In the genomic region with DNA sequence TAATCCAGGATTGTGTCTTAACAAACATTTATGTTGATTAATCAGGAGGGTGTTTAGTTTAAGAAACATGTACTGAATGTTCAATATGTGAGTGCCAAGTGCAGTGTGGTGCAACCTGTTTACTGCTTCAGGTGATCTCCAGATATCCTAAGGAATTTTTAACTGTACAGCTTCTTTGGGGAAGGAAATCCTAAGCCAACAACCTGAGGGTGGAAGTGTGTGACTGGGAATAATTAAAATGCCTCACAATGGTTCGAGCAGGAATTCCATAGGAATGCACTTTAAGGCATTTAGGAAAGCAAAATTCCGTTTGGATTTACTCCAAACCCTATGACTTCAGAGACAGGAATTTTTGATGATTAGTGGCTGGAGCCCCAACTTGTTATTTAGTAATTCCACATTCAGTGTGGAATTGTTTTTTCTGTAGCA, we compare ENCODE assay signal across 11 cellular contexts. TPM values are rescaled to one million over a fixed set of nuclear protein-coding genes. Genes with fewer than 3 reads are reported as not detected.
DNase-seq lines count a peak whose midpoint lies in the region; ATAC-seq and TF ChIP-seq lines count a peak whose summit lies in the region.
"Had no signal": no experiment of that assay in that cellular context is flagged by ENCODE, and none has a peak within 500 bp of the region (broad histone marks: within the 10 kb centered on the region; RNA-seq: fewer than 3 reads in every experiment).

No MANE protein-coding gene starts in this region.

- H3K4me1 Mint-ChIP-seq in neural progenitor cell = peaks cover 50% of the 10 kb centered on the region
- H3K4me1 Mint-ChIP-seq in effector memory CD8-positive, alpha-beta T cell (ENCODE audit: low read depth in 2 of 2) = peaks cover 19 to 25% of the 10 kb centered on the region in 2 donors
- peaks cover 12% of the 10 kb centered on the region for H3K4me1 Mint-ChIP-seq in activated T-cell treated with anti-CD3 and anti-CD28 coated beads, Interleukin-2, amount 50 U/mL, for 4 hours (ENCODE audit: low read depth)
- H3K4me1 Mint-ChIP-seq: activated B cell treated with CpG ODN at 0.5 μM for 24 hours had no signal

- no peaks in the 10 kb centered on the region for H3K9me2 ChIP-seq in PC-9 (ENCODE audit: insufficient read depth)

- H3F3A ChIP-seq in PC-9 (ENCODE audit: insufficient read depth, low read depth) (peaks cover 57% of the 10 kb centered on the region), neural progenitor cell (ENCODE audit: low read depth) (no peaks in the 10 kb centered on the region)

- TF ChIP-seq CTCF in BJ (IDR thresholded peaks at IDR 0.05; ENCODE audit: insufficient read depth, low read depth, low read length) = no peak
- TF ChIP-seq CTCF in PC-9 (conservative IDR thresholded peaks at IDR 0.05) = no peak
- TF ChIP-seq CTCF in epithelial cell of esophagus (IDR thresholded peaks at IDR 0.05; ENCODE audit: insufficient read depth, low read depth, low read length, missing control alignments) = no peak
- no peak for TF ChIP-seq CTCF in neural progenitor cell (IDR thresholded peaks at IDR 0.05)

- H3K27ac ChIP-seq in PC-9 (peak overlapping the region; percentile 78), neural progenitor cell (no peak overlapping the region)

- peaks cover 99% of the 10 kb centered on the region for H3K79me2 ChIP-seq in PC-9 (ENCODE audit: low read depth)
- peaks cover 97% of the 10 kb centered on the region for H3K79me2 ChIP-seq in neural progenitor cell (ENCODE audit: low read depth)

- no peak for ATAC-seq in effector memory CD8-positive, alpha-beta T cell (replicated peaks)
- ATAC-seq in activated T-cell treated with anti-CD3 and anti-CD28 coated beads, Interleukin-2, amount 50 U/mL, for 4 hours = no peak
- ATAC-seq: lower lobe of right lung had no signal

- no peak overlapping the region for H2AFZ ChIP-seq in PC-9
- H2AFZ ChIP-seq in neural progenitor cell (replicated peaks) = no peak overlapping the region

- H3K27me3 Mint-ChIP-seq in neural progenitor cell (ENCODE audit: insufficient read depth, low read depth) = no peaks in the 10 kb centered on the region
- no peaks in the 10 kb centered on the region for H3K27me3 Mint-ChIP-seq in effector memory CD8-positive, alpha-beta T cell
- peaks cover 3% of the 10 kb centered on the region for H3K27me3 Mint-ChIP-seq in activated T-cell treated with anti-CD3 and anti-CD28 coated beads, Interleukin-2, amount 50 U/mL, for 4 hours (ENCODE audit: low read depth)

- H3K4me2 ChIP-seq in PC-9 (peak overlapping the region; percentile 69), neural progenitor cell (peak overlapping the region; percentile 29)

- no peaks in the 10 kb centered on the region for H3K9me3 ChIP-seq in PC-9 (ENCODE audit: insufficient read depth, low read depth)
- H3K9me3 ChIP-seq in neural progenitor cell (ENCODE audit: low read depth) = no peaks in the 10 kb centered on the region
- H3K9me3 ChIP-seq: lower lobe of right lung had no signal

- BruUV-seq in PC-9 (replicated peaks; lab: Mats Ljungman, UMichigan) = no TSS peak

- POLR2A ChIA-PET in BJ (lab: Charles Lee) = interaction anchor here (0.7 to 1.0 kb wide), 3 partner anchors 19 to 308 kb away, joined by 3 to 5 read pairs (median 3); no protein-coding TSS in a partner anchor
- POLR2A ChIA-PET in PC-9 (lab: Charles Lee; ENCODE audit: unreplicated experiment) = interaction anchor here (0.8 kb wide), 1 partner anchor 40 kb away, joined by 7 read pairs; no protein-coding TSS in a partner anchor

- H3K27me3 ChIP-seq in BJ (ENCODE audit: control insufficient read depth, insufficient read depth, low read length) (no peaks in the 10 kb centered on the region), PC-9 (ENCODE audit: insufficient read depth, low read depth) (no peaks in the 10 kb centered on the region), neural progenitor cell (no peaks in the 10 kb centered on the region)

- H3K36me3 Mint-ChIP-seq in neural progenitor cell = peaks cover 10% of the 10 kb centered on the region
- no peaks in the 10 kb centered on the region for H3K36me3 Mint-ChIP-seq in effector memory CD8-positive, alpha-beta T cell (ENCODE audit: insufficient read depth)
- H3K36me3 Mint-ChIP-seq in activated T-cell treated with anti-CD3 and anti-CD28 coated beads, Interleukin-2, amount 50 U/mL, for 4 hours (ENCODE audit: insufficient read depth) = no peaks in the 10 kb centered on the region
- H3K36me3 Mint-ChIP-seq: CD4-positive, alpha-beta memory T cell had no signal

- H3K27ac Mint-ChIP-seq in neural progenitor cell = no peak overlapping the region
- H3K27ac Mint-ChIP-seq in effector memory CD8-positive, alpha-beta T cell = no peak overlapping the region
- H3K27ac Mint-ChIP-seq: activated B cell treated with CpG ODN at 0.5 μM for 24 hours; CD4-positive, alpha-beta memory T cell had no signal

- H3K36me3 ChIP-seq in BJ (ENCODE audit: control insufficient read depth, insufficient read depth, low read length) (peaks cover 3% of the 10 kb centered on the region), PC-9 (ENCODE audit: low read depth) (0 out of 2 replicates have a peak, but pooled peaks cover 8% of the 10 kb centered on the region), neural progenitor cell (no peaks in the 10 kb centered on the region)
- H3K36me3 ChIP-seq: lower lobe of right lung had no signal

- intact Hi-C loops in PC-9 (cut with micrococcal nuclease; ENCODE audit: unreplicated experiment) = loop anchor here (1.0 to 5.0 kb wide), 3 partner anchors 9 to 190 kb away; no protein-coding TSS in a partner anchor

- no peak overlapping the region for H3K4me3 Mint-ChIP-seq in neural progenitor cell
- no peak overlapping the region for H3K4me3 Mint-ChIP-seq in effector memory CD8-positive, alpha-beta T cell
- H3K4me3 Mint-ChIP-seq in activated T-cell treated with anti-CD3 and anti-CD28 coated beads, Interleukin-2, amount 50 U/mL, for 4 hours = no peak overlapping the region
- H3K4me3 Mint-ChIP-seq: activated B cell treated with CpG ODN at 0.5 μM for 24 hours; CD4-positive, alpha-beta memory T cell had no signal

- H4K20me1 ChIP-seq in PC-9 (ENCODE audit: insufficient read depth) = no peaks in the 10 kb centered on the region; the same call in 1 of the 2 replicates
- peaks cover 7% of the 10 kb centered on the region for H4K20me1 ChIP-seq in neural progenitor cell (ENCODE audit: low read depth)

- H3K4me1 ChIP-seq in PC-9 (replicated peaks; ENCODE audit: insufficient read depth) (peaks cover 99% of the 10 kb centered on the region), neural progenitor cell (peaks cover 63% of the 10 kb centered on the region)

- DNase-seq in BJ (ENCODE audit: low read depth) = peak; percentile 79
- DNase-seq in PC-9 = peak; percentile 18 to 76
- peak; percentile 85 for DNase-seq in epithelial cell of esophagus (ENCODE audit: low read depth)
- peak; percentile 71 for DNase-seq in neural progenitor cell (ENCODE audit: low spot score)
- DNase-seq in hippocampal formation (lab: John Stamatoyannopoulos, UW) = no peak
- DNase-seq in effector memory CD8-positive, alpha-beta T cell = no peak
- DNase-seq in cerebellum (ENCODE audit: low spot score) = no peak
- no peak for DNase-seq in activated T-cell treated with anti-CD3 and anti-CD28 coated beads, Interleukin-2, amount 50 U/mL, for 4 hours
- DNase-seq: activated B cell treated with CpG ODN at 0.5 μM for 24 hours; CD4-positive, alpha-beta memory T cell; lower lobe of right lung had no signal

- CTCF ChIA-PET in BJ (lab: Yijun Ruan, JAX) = interaction anchor here (0.9 to 1.8 kb wide), 4 partner anchors 14 to 19 kb away, joined by 3 to 6 read pairs (median 4); no protein-coding TSS in a partner anchor
- CTCF ChIA-PET in PC-9 (lab: Charles Lee) = interaction anchor here (0.8 to 1.0 kb wide), 2 partner anchors 14 to 40 kb away, joined by 3 to 6 read pairs; no protein-coding TSS in a partner anchor

- H3K4me3 ChIP-seq in BJ (ENCODE audit: low read depth, low read length) = no peak overlapping the region
- peak overlapping the region; percentile 29; the same call in 1 of the 2 replicates for H3K4me3 ChIP-seq in PC-9
- H3K4me3 ChIP-seq in epithelial cell of esophagus (ENCODE audit: low read length) = no peak overlapping the region
- no peak overlapping the region for H3K4me3 ChIP-seq in neural progenitor cell
- H3K4me3 ChIP-seq: lower lobe of right lung had no signal

- no peak overlapping the region for H3K9ac ChIP-seq in neural progenitor cell

- H3K9me3 Mint-ChIP-seq in neural progenitor cell = no peaks in the 10 kb centered on the region
- H3K9me3 Mint-ChIP-seq in effector memory CD8-positive, alpha-beta T cell = no peaks in the 10 kb centered on the region
- H3K9me3 Mint-ChIP-seq in activated T-cell treated with anti-CD3 and anti-CD28 coated beads, Interleukin-2, amount 50 U/mL, for 4 hours = no peaks in the 10 kb centered on the region
- H3K9me3 Mint-ChIP-seq: activated B cell treated with CpG ODN at 0.5 μM for 24 hours; CD4-positive, alpha-beta memory T cell had no signal

RNA-seq across cellular contexts. Expression of a gene that starts 16.4 kb away (rescaled TPM):
- 427 and 729 TPM in 2 replicates for polyA plus RNA-seq in BJ (2011; rRNA removed)
- polyA minus RNA-seq in BJ (2011; rRNA and poly(A)+ RNA removed) = 1,519 and 2,068 TPM in 2 replicates
- total RNA-seq in PC-9 (2021) = 133 and 154 TPM in 2 replicates
- 4.9 and 10.2 TPM in 2 replicates for total RNA-seq in neural progenitor cell (ENCODE audit: low replicate concordance)
- total RNA-seq in cerebellum = 47.9 TPM
- total RNA-seq in activated T-cell treated with anti-CD3 and anti-CD28 coated beads, Interleukin-2, amount 50 U/mL, for 4 hours = 10 to 100 TPM; 17.9 to 23.8 (median 22.9) TPM

Comparison
In these comparisons a context has a peak if more than half of its experiments do, and no peak if none do; other contexts are left out.
1. DNase-seq: peak in BJ (single experiment), PC-9 (2 of 2), epithelial cell of esophagus (single experiment) and neural progenitor cell (single experiment); none in hippocampal formation (0 of 2), effector memory CD8-positive, alpha-beta T cell (0 of 3), cerebellum (single experiment) and activated T-cell treated with anti-CD3 and anti-CD28 coated beads, Interleukin-2, amount 50 U/mL, for 4 hours (single experiment).